ENCODE assay signal across 2 cellular contexts in the genomic region with DNA sequence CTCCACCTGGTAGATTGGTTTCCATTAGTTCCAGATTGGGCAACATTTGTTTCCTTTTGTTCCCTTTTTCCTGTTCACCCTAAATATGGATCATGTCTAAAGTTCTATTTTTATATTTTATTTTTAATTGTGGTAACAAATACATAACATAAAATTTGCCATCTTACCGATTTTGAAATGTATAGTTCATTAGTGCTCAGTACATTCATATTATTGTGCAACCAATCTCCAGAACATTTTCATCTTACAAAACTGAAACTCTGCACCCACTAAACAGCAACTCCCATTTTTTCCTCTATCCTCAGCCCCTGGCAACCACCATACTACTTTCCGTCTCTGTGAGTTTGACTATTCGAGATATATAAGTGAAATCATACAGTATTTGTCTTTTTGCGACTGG.
TF ChIP-seq lines count a peak whose summit lies in the region.

No MANE protein-coding gene starts in this region.

TF ChIP-seq in HepG2, 621 proteins besides CTCF, POLR2A, EP300 and RAD21:
- no peak for TF ChIP-seq ARID2 (CRISPR knock-in tag; IDR thresholded peaks at IDR 0.05; ENCODE audit: borderline replicate concordance)
- no peak for TF ChIP-seq ZNF788 (CRISPR knock-in tag; IDR thresholded peaks at IDR 0.05; ENCODE audit: borderline replicate concordance)
- TF ChIP-seq RFX5 (IDR thresholded peaks at IDR 0.05; ENCODE audit: low read depth, low read length) = no peak
- TF ChIP-seq, protein P1, sequence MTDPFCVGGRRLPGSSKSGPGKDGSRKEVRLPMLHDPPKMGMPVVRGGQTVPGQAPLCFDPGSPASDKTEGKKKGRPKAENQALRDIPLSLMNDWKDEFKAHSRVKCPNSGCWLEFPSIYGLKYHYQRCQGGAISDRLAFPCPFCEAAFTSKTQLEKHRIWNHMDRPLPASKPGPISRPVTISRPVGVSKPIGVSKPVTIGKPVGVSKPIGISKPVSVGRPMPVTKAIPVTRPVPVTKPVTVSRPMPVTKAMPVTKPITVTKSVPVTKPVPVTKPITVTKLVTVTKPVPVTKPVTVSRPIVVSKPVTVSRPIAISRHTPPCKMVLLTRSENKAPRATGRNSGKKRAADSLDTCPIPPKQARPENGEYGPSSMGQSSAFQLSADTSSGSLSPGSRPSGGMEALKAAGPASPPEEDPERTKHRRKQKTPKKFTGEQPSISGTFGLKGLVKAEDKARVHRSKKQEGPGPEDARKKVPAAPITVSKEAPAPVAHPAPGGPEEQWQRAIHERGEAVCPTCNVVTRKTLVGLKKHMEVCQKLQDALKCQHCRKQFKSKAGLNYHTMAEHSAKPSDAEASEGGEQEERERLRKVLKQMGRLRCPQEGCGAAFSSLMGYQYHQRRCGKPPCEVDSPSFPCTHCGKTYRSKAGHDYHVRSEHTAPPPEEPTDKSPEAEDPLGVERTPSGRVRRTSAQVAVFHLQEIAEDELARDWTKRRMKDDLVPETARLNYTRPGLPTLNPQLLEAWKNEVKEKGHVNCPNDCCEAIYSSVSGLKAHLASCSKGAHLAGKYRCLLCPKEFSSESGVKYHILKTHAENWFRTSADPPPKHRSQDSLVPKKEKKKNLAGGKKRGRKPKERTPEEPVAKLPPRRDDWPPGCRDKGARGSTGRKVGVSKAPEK (CRISPR knock-in tag; IDR thresholded peaks at IDR 0.05; ENCODE audit: borderline replicate concordance) = no peak
- TF ChIP-seq FOXA3 (CRISPR knock-in tag; IDR thresholded peaks at IDR 0.05) = no peak
- TF ChIP-seq CEBPB (IDR thresholded peaks at IDR 0.05; ENCODE audit: borderline replicate concordance, low read depth, low read length) = peak; percentile 19; the same call in 1 of the 2 replicates
- no peak for TF ChIP-seq ATF1 (CRISPR knock-in tag; IDR thresholded peaks at IDR 0.05)

TF ChIP-seq in endothelial cell of umbilical vein, 7 proteins besides CTCF, POLR2A, EP300 and RAD21:
- TF ChIP-seq JUN (IDR thresholded peaks at IDR 0.05; ENCODE audit: borderline replicate concordance, insufficient read depth, insufficient read length, low read depth) = no peak
- no peak for TF ChIP-seq FOS (IDR thresholded peaks at IDR 0.05; ENCODE audit: borderline replicate concordance, insufficient read depth, low read length)
- no peak for TF ChIP-seq GATA2 (IDR thresholded peaks at IDR 0.05; ENCODE audit: insufficient read depth, insufficient read length, low read depth, low read length)
- TF ChIP-seq EZH2 (IDR thresholded peaks at IDR 0.05; ENCODE audit: borderline replicate concordance, low read depth, low read length, severe bottlenecking) = no peak
- TF ChIP-seq, protein P2, sequence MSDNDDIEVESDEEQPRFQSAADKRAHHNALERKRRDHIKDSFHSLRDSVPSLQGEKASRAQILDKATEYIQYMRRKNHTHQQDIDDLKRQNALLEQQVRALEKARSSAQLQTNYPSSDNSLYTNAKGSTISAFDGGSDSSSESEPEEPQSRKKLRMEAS (IDR thresholded peaks at IDR 0.05; ENCODE audit: insufficient read depth, insufficient read length) = no peak
- TF ChIP-seq MYC (IDR thresholded peaks at IDR 0.05; ENCODE audit: low read depth, low read length) = no peak
- no peak for TF ChIP-seq POLR2AphosphoS5 (IDR thresholded peaks at IDR 0.05; ENCODE audit: insufficient read depth, low read depth, low read length)
